ENCODE assay signal across 10 cellular contexts in genomic region chr3:11567516-11568467, GRCh38.
A peak's percentile ranks its signal among the peaks of the same experiment; 100 is the strongest.
DNase-seq lines count a peak whose midpoint lies in the region; ATAC-seq and TF ChIP-seq lines count a peak whose summit lies in the region.
"Had no signal": no experiment of that assay in that cellular context is flagged by ENCODE, and none has a peak within 500 bp of the region (broad histone marks: within the 10 kb centered on the region; RNA-seq: fewer than 3 reads in every experiment).

No MANE protein-coding gene starts in this region.

- intact Hi-C loops in gastrocnemius medialis (cut with DNase I; ENCODE audit: low total_unique reads): loop anchor here (1.0 to 2.0 kb wide), 5 partner anchors 33 to 186 kb away; no protein-coding TSS in a partner anchor

- no peaks in the 10 kb centered on the region for H3K9me3 ChIP-seq in gastrocnemius medialis
- H3K9me3 ChIP-seq: neutrophil had no signal

- DNase-seq in GM03348 (ENCODE audit: low spot score) (peak; percentile 86), WTC11 (ENCODE audit: low spot score) (no peak), foreskin melanocyte (peak; percentile 75), gastrocnemius medialis (peak; percentile 90 to 94), NCI-H526 treated with DMSO at 0.1 percent for 48 hours (lab: John Stamatoyannopoulos, UW) (no peak), SHP77 treated with DMSO at 0.1 percent for 48 hours (lab: John Stamatoyannopoulos, UW) (no peak)
- no peak for DNase-seq in stimulated activated naive CD4-positive, alpha-beta T cell (lab: John Stamatoyannopoulos, UW)

- no peaks in the 10 kb centered on the region for H3K27me3 ChIP-seq in gastrocnemius medialis
- H3K27me3 ChIP-seq: neutrophil had no signal

- peak; percentile 39 to 50 for TF ChIP-seq POLR2A in gastrocnemius medialis (IDR thresholded peaks at IDR 0.05)

- peak overlapping the region; percentile 15; the same call in 1 of the 2 replicates for H3K27ac Mint-ChIP-seq in WTC11

- H3K4me3 ChIP-seq in gastrocnemius medialis: peak overlapping the region; percentile 20 to 42 (median 34)

- no peaks in the 10 kb centered on the region for H3K27me3 Mint-ChIP-seq in WTC11 (ENCODE audit: low read depth)

- H3K4me1 ChIP-seq in gastrocnemius medialis: peaks cover 42 to 54% of the 10 kb centered on the region in 2 donors

- no peaks in the 10 kb centered on the region for H3K9me3 Mint-ChIP-seq in WTC11

- no peak for ATAC-seq in WTC11
- ATAC-seq in gastrocnemius medialis: peak; percentile 75 to 88
- no peak for ATAC-seq in GM18511 (IDR thresholded peaks at IDR 0.05; ENCODE audit: unreplicated experiment)

- H3K4me3 Mint-ChIP-seq in WTC11: no peak overlapping the region

- H3K4me1 Mint-ChIP-seq in WTC11: no peaks in the 10 kb centered on the region

- H3K36me3 Mint-ChIP-seq in WTC11: peaks cover 7% of the 10 kb centered on the region; the same call in 1 of the 2 replicates

- H3K27ac ChIP-seq in gastrocnemius medialis: peak overlapping the region; percentile 88 to 90 (median 88)
- H3K27ac ChIP-seq: KMS-11, neutrophil had no signal

- no peaks in the 10 kb centered on the region for H3K36me3 ChIP-seq in gastrocnemius medialis

- CTCF ChIA-PET in WTC11 (lab: Charles Lee): interaction anchor here (0.9 to 1.4 kb wide), 11 partner anchors 9 to 188 kb away, joined by 3 to 7 read pairs (median 4); partner anchors contain the start of gene VGLL4

- no peak for TF ChIP-seq CTCF in WTC11 (IDR thresholded peaks at IDR 0.05)
- no peak for TF ChIP-seq CTCF in gastrocnemius medialis (IDR thresholded peaks at IDR 0.05 in 4 of 5, conservative IDR thresholded peaks at IDR 0.05 in 1 of 5)

- POLR2A ChIA-PET in WTC11 (lab: Charles Lee): no interaction called here

- in situ Hi-C loops in gastrocnemius medialis (cut with MboI; ENCODE audit: low sequenced_read_pairs in 4 of 4): no loop called here

TF ChIP-seq in WTC11, 78 proteins besides CTCF, POLR2A, EP300 and RAD21:
- TF ChIP-seq PRRX2 (CRISPR knock-in tag; IDR thresholded peaks at IDR 0.05) (no peak), CDX4 (CRISPR knock-in tag; IDR thresholded peaks at IDR 0.05; ENCODE audit: borderline replicate concordance) (no peak), NR2C2 (CRISPR knock-in tag; IDR thresholded peaks at IDR 0.05) (no peak)

Comparison
In these comparisons a context has a peak if more than half of its experiments do, and no peak if none do; other contexts are left out.
1. DNase-seq: peak in GM03348 (single experiment), foreskin melanocyte (single experiment) and gastrocnemius medialis (2 of 2); none in WTC11 (single experiment), NCI-H526 treated with DMSO at 0.1 percent for 48 hours (single experiment), stimulated activated naive CD4-positive, alpha-beta T cell (0 of 6) and SHP77 treated with DMSO at 0.1 percent for 48 hours (single experiment).
2. ATAC-seq: peak in gastrocnemius medialis (2 of 2); none in WTC11 (single experiment) and GM18511 (single experiment).